In genomic region chr1:2108213-2108876, GRCh38 we compare ENCODE assay signal across 8 cellular contexts. TPM values are rescaled to one million over a fixed set of nuclear protein-coding genes. Genes with fewer than 3 reads are reported as not detected.
DNase-seq lines count a peak whose midpoint lies in the region; ATAC-seq, FAIRE-seq and TF ChIP-seq lines count a peak whose summit lies in the region.

No MANE protein-coding gene starts in this region.

- H2AFZ ChIP-seq in H9 (ENCODE audit: low read length): no peak overlapping the region
- peak overlapping the region; percentile 56 for H2AFZ ChIP-seq in astrocyte (ENCODE audit: low read depth, low read length)

- TF ChIP-seq CTCF in BE2C (IDR thresholded peaks at IDR 0.05; ENCODE audit: low read depth, low read length) (peak; percentile 64), H9 (conservative IDR thresholded peaks at IDR 0.05) (peak; percentile 71), astrocyte (IDR thresholded peaks at IDR 0.05; ENCODE audit: insufficient read depth, low read depth, low read length) (peak; percentile 52)

- no peak overlapping the region for H2BK15ac ChIP-seq in H9 (ENCODE audit: low read depth, low read length)

- H2BK12ac ChIP-seq in H9 (ENCODE audit: insufficient read length, low read depth, low read length): no peak overlapping the region

- no peak overlapping the region for H3K4me3 ChIP-seq in BE2C (ENCODE audit: low read depth, low read length)
- no peak overlapping the region for H3K4me3 ChIP-seq in astrocyte (ENCODE audit: insufficient read depth, low read depth, low read length)

- H3K14ac ChIP-seq in H9 (ENCODE audit: insufficient read depth, low read length): no peak overlapping the region; the same call in 1 of the 2 replicates

- H3K27ac Mint-ChIP-seq in H9: no peak overlapping the region
- no peak overlapping the region for H3K27ac Mint-ChIP-seq in astrocyte (ENCODE audit: unreplicated experiment)
- H3K27ac Mint-ChIP-seq in T-cell: no peak overlapping the region

- H4K5ac ChIP-seq in H9 (ENCODE audit: insufficient read length, low read depth, low read length): no peak overlapping the region

- H3K4me2 ChIP-seq in H9 (ENCODE audit: insufficient read depth, insufficient read length, low read length) (no peak overlapping the region), astrocyte (ENCODE audit: low read length) (no peak overlapping the region)

- H3K9ac ChIP-seq in H9 (ENCODE audit: extremely low read depth, insufficient read length, low read length): no peak overlapping the region
- H3K9ac ChIP-seq in astrocyte (ENCODE audit: low read length): no peak overlapping the region

- H2BK5ac ChIP-seq in H9 (ENCODE audit: insufficient read length, low read length): no peak overlapping the region

- H4K91ac ChIP-seq in H9 (ENCODE audit: insufficient read length, low read depth, low read length): no peak overlapping the region

- no peak overlapping the region for H3K23ac ChIP-seq in H9 (ENCODE audit: insufficient read length, low read depth, low read length)

- CTCF ChIA-PET in T-cell (lab: Charles Lee): no interaction called here

- H3K4me3 Mint-ChIP-seq in H9 (no peak overlapping the region), astrocyte (ENCODE audit: unreplicated experiment) (no peak overlapping the region), T-cell (no peak overlapping the region)

- H4K20me1 ChIP-seq in H9 (ENCODE audit: control insufficient read depth, insufficient read depth, insufficient read length) (no peaks in the 10 kb centered on the region), astrocyte (ENCODE audit: insufficient read depth, low read length) (no peaks in the 10 kb centered on the region)

- WGBS in H9 (ENCODE audit: extremely low coverage, insufficient read length, low lambda C conversion rate): no CpG with 5 or more reads among the region's 33 CpGs

- peaks cover 0 to 11% (median 7%) of the 10 kb centered on the region in 3 experiments; a peak in 3 of 7 replicates for H3K36me3 Mint-ChIP-seq in H9 (ENCODE audit: insufficient read depth in 1 of 3, low read depth in 3 of 3)
- peaks cover 10% of the 10 kb centered on the region for H3K36me3 Mint-ChIP-seq in astrocyte (ENCODE audit: low read depth, unreplicated experiment)
- no peaks in the 10 kb centered on the region for H3K36me3 Mint-ChIP-seq in T-cell

- H3K27ac ChIP-seq in H9 (ENCODE audit: insufficient read length, low read depth, low read length) (no peak overlapping the region), astrocyte (ENCODE audit: low read depth, low read length) (no peak overlapping the region)

- H3K4me1 ChIP-seq in BE2C (0 out of 2 replicates have a peak, but pooled peaks cover 2% of the 10 kb centered on the region), H9 (ENCODE audit: insufficient read depth, low read length) (no peaks in the 10 kb centered on the region), astrocyte (ENCODE audit: insufficient read depth, low read length) (no peaks in the 10 kb centered on the region)

- H3K79me1 ChIP-seq in H9 (ENCODE audit: insufficient read depth, low read depth, low read length, poor library complexity, severe bottlenecking): no peaks in the 10 kb centered on the region

- H4K8ac ChIP-seq in H9 (replicated peaks; ENCODE audit: insufficient read length, low read depth, low read length): no peak overlapping the region

- H3K56ac ChIP-seq in H9 (ENCODE audit: insufficient read length, low read depth, low read length): no peak overlapping the region

- H3K23me2 ChIP-seq in H9 (ENCODE audit: insufficient read length, low read depth, low read length, poor library complexity, severe bottlenecking): no peaks in the 10 kb centered on the region

- no peak overlapping the region for H3T11ph ChIP-seq in H9 (ENCODE audit: low read length)

- H3K36me3 ChIP-seq in BE2C (no peaks in the 10 kb centered on the region), astrocyte (ENCODE audit: insufficient read depth, low read length) (no peaks in the 10 kb centered on the region)

- H3K18ac ChIP-seq in H9 (ENCODE audit: insufficient read length, low read depth, low read length): no peak overlapping the region

- peaks cover 3 to 13% of the 10 kb centered on the region in 2 experiments; a peak in 3 of 4 replicates for H3K4me1 Mint-ChIP-seq in H9
- no peaks in the 10 kb centered on the region for H3K4me1 Mint-ChIP-seq in astrocyte (ENCODE audit: low read depth, unreplicated experiment)
- no peaks in the 10 kb centered on the region for H3K4me1 Mint-ChIP-seq in T-cell

- POLR2A ChIA-PET in T-cell (lab: Charles Lee): no interaction called here

- H2BK120ac ChIP-seq in H9 (ENCODE audit: low read depth, low read length, poor library complexity, severe bottlenecking): no peak overlapping the region

- H3K27me3 Mint-ChIP-seq in H9 (ENCODE audit: low read depth) (no peaks in the 10 kb centered on the region), astrocyte (ENCODE audit: low read depth, unreplicated experiment) (no peaks in the 10 kb centered on the region), T-cell (no peaks in the 10 kb centered on the region)

- no peaks in the 10 kb centered on the region for H3K9me3 ChIP-seq in BE2C
- no peaks in the 10 kb centered on the region for H3K9me3 ChIP-seq in H9 (ENCODE audit: control insufficient read depth, low read depth, low read length)
- H3K9me3 ChIP-seq in astrocyte (ENCODE audit: insufficient read depth, low read depth, low read length): no peaks in the 10 kb centered on the region

- FAIRE-seq in astrocyte (lab: Jason Lieb, UNC): no peak

- no peak overlapping the region for H2AK5ac ChIP-seq in H9 (ENCODE audit: insufficient read length, low read length)

- H3K27me3 ChIP-seq in BE2C (no peaks in the 10 kb centered on the region), H9 (ENCODE audit: insufficient read depth, low read length) (no peaks in the 10 kb centered on the region), astrocyte (ENCODE audit: insufficient read depth, low read length) (no peaks in the 10 kb centered on the region)

- no peaks in the 10 kb centered on the region for H3K9me3 Mint-ChIP-seq in H9
- H3K9me3 Mint-ChIP-seq in astrocyte (ENCODE audit: unreplicated experiment): no peaks in the 10 kb centered on the region
- no peaks in the 10 kb centered on the region for H3K9me3 Mint-ChIP-seq in T-cell

- no peak overlapping the region for H3K4ac ChIP-seq in H9 (ENCODE audit: low read depth, low read length)

- DNase-seq in BE2C (peak; percentile 71), H9 (peak; percentile 89), astrocyte (ENCODE audit: low read depth) (no peak), kidney tubule cell (ENCODE audit: low spot score) (peak; percentile 9), middle frontal gyrus (ENCODE audit: extremely low spot score, low spot score) (no peak), T-cell (no peak), mesenteric fat pad (ENCODE audit: low spot score) (no peak)

- ATAC-seq in T-cell (replicated peaks in 1 of 4): no peak
- no peak for ATAC-seq in HG03139 (IDR thresholded peaks at IDR 0.05; ENCODE audit: unreplicated experiment)

- no peak overlapping the region for H2BK20ac ChIP-seq in H9 (ENCODE audit: low read depth, low read length, poor library complexity, severe bottlenecking)

- H3K79me2 ChIP-seq in H9 (ENCODE audit: insufficient read depth, low read length) (no peaks in the 10 kb centered on the region), astrocyte (ENCODE audit: insufficient read depth, low read length) (no peaks in the 10 kb centered on the region)

RNA-seq across cellular contexts. Expression of gene PRKCZ, which starts 58.1 kb away (rescaled TPM):
- 22.6 TPM for polyA plus RNA-seq in BE2C (2012; ENCODE audit: insufficient read depth, insufficient read length, low read depth)
- total RNA-seq in H9 (2021) (42.0 and 48.4 TPM in 2 replicates), astrocyte (28.6 and 32.6 TPM in 2 replicates), T-cell (10 to 100 TPM; 27.5 to 36.9 (median 31.0) TPM), mesenteric fat pad (1.4 TPM)

Comparison
In these comparisons a context has a peak if more than half of its experiments do, and no peak if none do; other contexts are left out.
1. DNase-seq: peak in BE2C (single experiment), H9 (single experiment) and kidney tubule cell (single experiment); none in astrocyte (single experiment), middle frontal gyrus (single experiment), T-cell (0 of 34) and mesenteric fat pad (single experiment).
2. RNA of gene PRKCZ, which starts 58.1 kb away (total RNA-seq): 42.0 to 48.4 TPM in H9, 28.6 to 32.6 TPM in astrocyte and 27.5 to 36.9 TPM in T-cell; 1.4 TPM in mesenteric fat pad (single experiment); every median in the first group is over 10 times any median in the second.
3. Peak in every context shown above with its lines, with median percentiles within 50 percentile points of each other: CTCF ChIP-seq.